In genomic region chr11:2928605-2929510, GRCh38 we compare ENCODE assay signal across 8 cellular contexts. TPM values are rescaled to one million over a fixed set of nuclear protein-coding genes. Genes with fewer than 3 reads are reported as not detected.
DNase-seq lines count a peak whose midpoint lies in the region; ATAC-seq and TF ChIP-seq lines count a peak whose summit lies in the region.

Gene PHLDA2 (minus strand): TSS chr11:2929420. CDS start chr11:2929364, 56 bp downstream.

- DNase-seq in CD8-positive, alpha-beta T cell = peak; percentile 22 to 70 (median 43)
- DNase-seq in LHCN-M2 (ENCODE audit: low read depth) (peak; percentile 36), colonic mucosa (peak; percentile 73), left lobe of liver (ENCODE audit: low spot score) (peak; percentile 72), C1 segment of cervical spinal cord (lab: John Stamatoyannopoulos, UW) (no peak)
- peak; percentile 55 to 61 for DNase-seq in stimulated activated CD4-positive, alpha-beta T cell treated with anti-CD3 and anti-CD28 coated beads, Interleukin-4, amount 100 ng/mL, for 48 hours (ENCODE audit: low read depth in 2 of 2)

- H3K27me3 Mint-ChIP-seq in CD8-positive, alpha-beta T cell (ENCODE audit: low read depth) = peaks cover 24% of the 10 kb centered on the region

- H3K4me3 ChIP-seq in CD8-positive, alpha-beta T cell (ENCODE audit: low read depth, low read length) = peak within 1 kb of the TSS; percentile 62
- peak within 1 kb of the TSS; percentile 81 for H3K4me3 ChIP-seq in colonic mucosa

- peaks cover 36% of the 10 kb centered on the region for H3K4me1 ChIP-seq in CD8-positive, alpha-beta T cell (ENCODE audit: insufficient read depth, low read length)
- peaks cover 16% of the 10 kb centered on the region for H3K4me1 ChIP-seq in colonic mucosa

- H3K9me3 Mint-ChIP-seq in CD8-positive, alpha-beta T cell = no peaks in the 10 kb centered on the region

- no peak within 1 kb of the TSS for H3K27ac ChIP-seq in CD8-positive, alpha-beta T cell (ENCODE audit: low read depth, low read length)
- peak within 1 kb of the TSS; percentile 86 for H3K27ac ChIP-seq in VCaP
- H3K27ac ChIP-seq in colonic mucosa = peak within 1 kb of the TSS; percentile 88

- H3K4me1 Mint-ChIP-seq in CD8-positive, alpha-beta T cell (ENCODE audit: low read depth) = peaks cover 22% of the 10 kb centered on the region

- peak within 1 kb of the TSS; percentile 60 for H3K27ac Mint-ChIP-seq in CD8-positive, alpha-beta T cell

- H3K27me3 ChIP-seq in CD8-positive, alpha-beta T cell (ENCODE audit: insufficient read depth, low read length) = peaks cover 17% of the 10 kb centered on the region
- no peaks in the 10 kb centered on the region for H3K27me3 ChIP-seq in colonic mucosa

- peak within 1 kb of the TSS; percentile 89 to 90 for H3K9ac ChIP-seq in colonic mucosa (ENCODE audit: low read depth in 2 of 2, low read length in 2 of 2)

- no peaks in the 10 kb centered on the region for H3K36me3 Mint-ChIP-seq in CD8-positive, alpha-beta T cell

- ATAC-seq in CD8-positive, alpha-beta T cell = peak; percentile 53
- ATAC-seq in left lobe of liver (peak; percentile 49), GM19463 (IDR thresholded peaks at IDR 0.05; ENCODE audit: unreplicated experiment) (no peak)

- H3K4me3 Mint-ChIP-seq in CD8-positive, alpha-beta T cell = peak within 1 kb of the TSS; percentile 81

- intact Hi-C loops in CD8-positive, alpha-beta T cell (cut with DNase I, micrococcal nuclease) = no loop called here
- intact Hi-C loops in colonic mucosa (cut with DNase I) = no loop called here

- H3K9me3 ChIP-seq in CD8-positive, alpha-beta T cell (ENCODE audit: low read length) = no peaks in the 10 kb centered on the region
- no peaks in the 10 kb centered on the region for H3K9me3 ChIP-seq in colonic mucosa

- CTCF ChIA-PET in CD8-positive, alpha-beta T cell (lab: Charles Lee) = interaction anchor here (0.9 to 3.7 kb wide), 11 partner anchors 8 to 396 kb away, joined by 3 to 34 read pairs (median 5); no protein-coding TSS in a partner anchor

- POLR2A ChIA-PET in CD8-positive, alpha-beta T cell (lab: Charles Lee) = interaction anchor here (1.0 to 1.9 kb wide), 5 partner anchors 12 to 528 kb away, joined by 3 to 9 read pairs (median 3); partner anchors contain the start of gene TSSC4

- no peaks in the 10 kb centered on the region for H3K36me3 ChIP-seq in CD8-positive, alpha-beta T cell (ENCODE audit: insufficient read depth, low read length)
- no peaks in the 10 kb centered on the region for H3K36me3 ChIP-seq in colonic mucosa

- TF ChIP-seq CTCF in CD8-positive, alpha-beta T cell (IDR thresholded peaks at IDR 0.05) = no peak
- TF ChIP-seq CTCF in VCaP (conservative IDR thresholded peaks at IDR 0.05) (no peak), colonic mucosa (IDR thresholded peaks at IDR 0.05) (no peak)

RNA-seq across cellular contexts. Expression of gene PHLDA2, which starts in this region (rescaled TPM):
- total RNA-seq in CD8-positive, alpha-beta T cell = 1 to 10 TPM in 1 of 2 experiments, under 1 TPM in 1; 0.61 to 1.6 TPM
- total RNA-seq in LHCN-M2 (2014; rRNA removed) (12.5 and 12.6 TPM in 2 replicates), colonic mucosa (10 to 100 TPM; 31.6 to 41.6 TPM), left lobe of liver (1.3 TPM)
- 52.5 TPM for polyA plus RNA-seq in LHCN-M2 (2012)

Comparison
In these comparisons a context has a peak if more than half of its experiments do, and no peak if none do; other contexts are left out.
1. DNase-seq: peak in CD8-positive, alpha-beta T cell (7 of 7), LHCN-M2 (single experiment), colonic mucosa (single experiment), left lobe of liver (single experiment) and stimulated activated CD4-positive, alpha-beta T cell treated with anti-CD3 and anti-CD28 coated beads, Interleukin-4, amount 100 ng/mL, for 48 hours (2 of 2); none in C1 segment of cervical spinal cord (0 of 14).